ENCODE assay signal across 8 cellular contexts in genomic region chr19:45645631-45646344, GRCh38. TPM values are rescaled to one million over a fixed set of nuclear protein-coding genes. Genes with fewer than 3 reads are reported as not detected.
DNase-seq lines count a peak whose midpoint lies in the region; ATAC-seq and TF ChIP-seq lines count a peak whose summit lies in the region.

No MANE protein-coding gene starts in this region.

- no peak for TF ChIP-seq CTCF in left lung (IDR thresholded peaks at IDR 0.05)

- DNase-seq in DMS53 (lab: John Stamatoyannopoulos, UW) (peak; percentile 91), NCI-H460 (ENCODE audit: extremely low read depth, low read depth) (peak; percentile 83), left lung (peak; percentile 76 to 89), GF-D8 (lab: John Stamatoyannopoulos, UW) (no peak)
- DNase-seq in activated CD4-positive, alpha-beta T cell treated with anti-CD3 and anti-CD28 coated beads, Interleukin-2, amount 50 U/mL, for 24 hours (ENCODE audit: low read depth in 1 of 2, low spot score in 1 of 2): peak; percentile 56 to 71
- peak; percentile 72 to 77 for DNase-seq in stimulated activated CD4-positive, alpha-beta T cell treated with anti-CD3 and anti-CD28 coated beads, Interleukin-2, amount 100 ng/mL, for 48 hours

- peaks cover 4 to 39% of the 10 kb centered on the region in 2 donors for H3K27me3 ChIP-seq in left lung

- H3K27ac Mint-ChIP-seq in dendritic cell treated with granulocyte-macrophage colony-stimulating factor and Interleukin-4, amounts not matched to agents 40 ng/mL and 50 ng/mL, for 4 days: no peak overlapping the region

- H3K27me3 Mint-ChIP-seq in dendritic cell treated with granulocyte-macrophage colony-stimulating factor and Interleukin-4, amounts not matched to agents 40 ng/mL and 50 ng/mL, for 4 days: peaks cover 52% of the 10 kb centered on the region

- no peaks in the 10 kb centered on the region for H3K9me3 Mint-ChIP-seq in dendritic cell treated with granulocyte-macrophage colony-stimulating factor and Interleukin-4, amounts not matched to agents 40 ng/mL and 50 ng/mL, for 4 days

- H3K4me3 ChIP-seq in left lung: peak overlapping the region; percentile 22 to 46

- no peaks in the 10 kb centered on the region for H3K36me3 Mint-ChIP-seq in dendritic cell treated with granulocyte-macrophage colony-stimulating factor and Interleukin-4, amounts not matched to agents 40 ng/mL and 50 ng/mL, for 4 days (ENCODE audit: low read depth)

- H3K36me3 ChIP-seq in left lung: no peaks in the 10 kb centered on the region

- intact Hi-C loops in dendritic cell treated with granulocyte-macrophage colony-stimulating factor and Interleukin-4, amounts not matched to agents 40 ng/mL and 50 ng/mL, for 4 days (cut with micrococcal nuclease): loop anchor here (10.0 kb wide), 2 partner anchors 121 to 151 kb away; partner anchors contain the start of genes PPM1N and RTN2
- intact Hi-C loops in left lung (cut with DNase I): no loop called here

- H3K27ac ChIP-seq in left lung: peak overlapping the region in 1 of 2 donors; percentile 23

- H3K4me3 Mint-ChIP-seq in dendritic cell treated with granulocyte-macrophage colony-stimulating factor and Interleukin-4, amounts not matched to agents 40 ng/mL and 50 ng/mL, for 4 days: peak overlapping the region; percentile 60

- peak; percentile 36 for ATAC-seq in HG02678 (IDR thresholded peaks at IDR 0.05; ENCODE audit: unreplicated experiment)
- ATAC-seq in left lung: peak; percentile 37

- H3K9me3 ChIP-seq in left lung: no peaks in the 10 kb centered on the region

- peaks cover 14 to 40% of the 10 kb centered on the region in 2 donors for H3K4me1 ChIP-seq in left lung

- H3K4me1 Mint-ChIP-seq in dendritic cell treated with granulocyte-macrophage colony-stimulating factor and Interleukin-4, amounts not matched to agents 40 ng/mL and 50 ng/mL, for 4 days (ENCODE audit: low read depth): peaks cover 46% of the 10 kb centered on the region

RNA-seq across cellular contexts. Expression of gene EML2, which starts 6.6 kb away (rescaled TPM):
- total RNA-seq in NCI-H460 (2014; rRNA removed; shearing (Covaris generic)): 19.1 and 21.4 TPM in 2 replicates
- polyA plus RNA-seq in NCI-H460 (2014; cell fraction: nucleus; rRNA removed): 69.1 and 88.6 TPM in 2 replicates
- 10 to 100 TPM; 54.2 to 76.4 TPM for total RNA-seq in left lung

RNA-seq across cellular contexts. Expression of gene GIPR, which starts 22.2 kb away (rescaled TPM):
- total RNA-seq in NCI-H460 (2014; rRNA removed; shearing (Covaris generic)): 0.69 and 1.1 TPM in 2 replicates
- 0.67 and 2.7 TPM in 2 replicates for polyA plus RNA-seq in NCI-H460 (2014; cell fraction: nucleus; rRNA removed)
- total RNA-seq in left lung: 1 to 10 TPM; 5.4 to 5.7 TPM

RNA-seq across cellular contexts. Expression of gene GPR4, which starts 43.8 kb away (rescaled TPM):
- total RNA-seq in NCI-H460 (2014; rRNA removed; shearing (Covaris generic)): 0.09 and 0.57 TPM in 2 replicates
- polyA plus RNA-seq in NCI-H460 (2014; cell fraction: nucleus; rRNA removed): 0.04 and 0.16 TPM in 2 replicates
- 1 to 10 TPM; 4.5 to 9.5 TPM for total RNA-seq in left lung

RNA-seq across cellular contexts. Expression of gene SNRPD2, which starts 46.0 kb away (rescaled TPM):
- 213 and 246 TPM in 2 replicates for total RNA-seq in NCI-H460 (2014; rRNA removed; shearing (Covaris generic))
- 250 and 396 TPM in 2 replicates for polyA plus RNA-seq in NCI-H460 (2014; cell fraction: nucleus; rRNA removed)
- 100 to 1,000 TPM; 276 to 306 TPM for total RNA-seq in left lung

RNA-seq across cellular contexts. Expression of gene QPCTL, which starts 46.7 kb away (rescaled TPM):
- total RNA-seq in NCI-H460 (2014; rRNA removed; shearing (Covaris generic)): 6.3 and 6.6 TPM in 2 replicates
- polyA plus RNA-seq in NCI-H460 (2014; cell fraction: nucleus; rRNA removed): 12.5 and 37.3 TPM in 2 replicates
- total RNA-seq in left lung: 1 to 10 TPM; 7.7 to 8.7 TPM
